1 cellular context compared by ENCODE assay signal in the genomic region with DNA sequence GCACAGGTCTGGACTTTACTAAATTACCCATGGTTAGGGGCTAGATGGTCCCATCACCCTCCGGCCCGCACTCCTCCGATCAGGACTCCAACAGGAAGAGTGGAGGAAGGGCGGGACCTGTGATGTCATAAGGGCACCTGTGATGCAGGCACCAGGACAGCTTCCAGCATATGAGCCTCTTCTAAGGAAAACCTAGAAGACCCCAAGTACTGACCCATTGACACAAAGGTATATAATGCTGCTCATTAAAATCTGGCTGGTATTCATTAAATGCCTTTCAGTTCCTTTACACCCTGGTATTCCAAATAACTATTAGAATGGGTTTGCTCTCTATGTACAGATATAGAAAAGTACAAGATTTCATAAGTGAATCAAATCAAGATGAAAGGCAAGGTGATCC.
TF ChIP-seq lines count a peak whose summit lies in the region.

Gene IQCF5, minus strand, starts transcription at position 101 of the 400 bp plus-strand sequence. Its CDS starts 70 bp downstream, at position 31.

TF ChIP-seq in H1, 55 proteins besides CTCF, POLR2A, EP300 and RAD21 (continued from another document):
- no peak for TF ChIP-seq MAFK (IDR thresholded peaks at IDR 0.05; ENCODE audit: low read depth, low read length)
- TF ChIP-seq, protein P1, sequence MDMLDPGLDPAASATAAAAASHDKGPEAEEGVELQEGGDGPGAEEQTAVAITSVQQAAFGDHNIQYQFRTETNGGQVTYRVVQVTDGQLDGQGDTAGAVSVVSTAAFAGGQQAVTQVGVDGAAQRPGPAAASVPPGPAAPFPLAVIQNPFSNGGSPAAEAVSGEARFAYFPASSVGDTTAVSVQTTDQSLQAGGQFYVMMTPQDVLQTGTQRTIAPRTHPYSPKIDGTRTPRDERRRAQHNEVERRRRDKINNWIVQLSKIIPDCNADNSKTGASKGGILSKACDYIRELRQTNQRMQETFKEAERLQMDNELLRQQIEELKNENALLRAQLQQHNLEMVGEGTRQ (IDR thresholded peaks at IDR 0.05; ENCODE audit: low read length), result no peak
- no peak for TF ChIP-seq MAX (IDR thresholded peaks at IDR 0.05)
- no peak for TF ChIP-seq POU5F1 (IDR thresholded peaks at IDR 0.05; ENCODE audit: low read depth, low read length)
